In genomic region chr5:177447611-177448243, GRCh38 we compare ENCODE assay signal across 8 cellular contexts. TPM values are rescaled to one million over a fixed set of nuclear protein-coding genes. Genes with fewer than 3 reads are reported as not detected.
DNase-seq lines count a peak whose midpoint lies in the region; ATAC-seq, FAIRE-seq and TF ChIP-seq lines count a peak whose summit lies in the region.

No MANE protein-coding gene starts in this region.

- POLR2A ChIA-PET in GM12878 (lab: Charles Lee) = interaction anchor here (0.5 to 13.6 kb wide), 11 partner anchors 11 to 83 kb away, joined by 3 to 358 read pairs (median 7); partner anchors contain the start of genes F12 and GRK6

- no peaks in the 10 kb centered on the region for H3K36me3 Mint-ChIP-seq in activated naive CD4-positive, alpha-beta T cell treated with anti-CD3 and anti-CD28 coated beads for 36 hours (ENCODE audit: low read depth)
- peaks cover 60% of the 10 kb centered on the region for H3K36me3 Mint-ChIP-seq in stimulated activated effector memory CD8-positive, alpha-beta T cell treated with anti-CD3 and anti-CD28 coated beads, Interleukin-12 subunit alpha, Interleukin-12 subunit beta, amount 100 ng/mL, for 72 hours

- no peaks in the 10 kb centered on the region for H3K9me3 ChIP-seq in GM12878 (replicated peaks; ENCODE audit: control insufficient read depth, insufficient read depth, low read length)

- CTCF ChIA-PET in activated naive CD4-positive, alpha-beta T cell treated with anti-CD3 and anti-CD28 coated beads for 36 hours (lab: Charles Lee) = interaction anchor here (1.4 to 8.6 kb wide), 7 partner anchors 7 to 138 kb away, joined by 4 to 131 read pairs (median 37); no protein-coding TSS in a partner anchor
- CTCF ChIA-PET in GM12878 (lab: Yijun Ruan, JAX) = interaction anchor here (1.0 to 16.4 kb wide), 11 partner anchors 10 to 129 kb away, joined by 3 to 391 read pairs (median 8); partner anchors contain the start of genes GRK6 and PFN3

- H3K4me3 ChIP-seq in GM12878 = peak overlapping the region; percentile 67

- ATAC-seq in GM12878 = peak; percentile 13
- no peak for ATAC-seq in stimulated activated effector memory CD8-positive, alpha-beta T cell treated with anti-CD3 and anti-CD28 coated beads, Interleukin-12 subunit alpha, Interleukin-12 subunit beta, amount 100 ng/mL, for 72 hours

- no peak for TF ChIP-seq POLR2A in GM12878 (IDR thresholded peaks at IDR 0.05; ENCODE audit: low read depth, low read length)

- TF ChIP-seq EP300 in GM12878 (IDR thresholded peaks at IDR 0.05; ENCODE audit: borderline replicate concordance in 1 of 2, control insufficient read depth in 1 of 2, low read depth in 2 of 2, low read length in 2 of 2) = no peak

- H3K9ac ChIP-seq in GM12878 (ENCODE audit: control insufficient read depth, insufficient read depth, low read length) = peak overlapping the region; percentile 51

- H3K79me2 ChIP-seq in GM12878 (ENCODE audit: control insufficient read depth, insufficient read depth, low read length) = peaks cover 14% of the 10 kb centered on the region

- H3K4me1 ChIP-seq in GM12878 (ENCODE audit: control insufficient read depth, insufficient read depth, low read length) = peaks cover 32% of the 10 kb centered on the region

- H3K27me3 Mint-ChIP-seq in activated naive CD4-positive, alpha-beta T cell treated with anti-CD3 and anti-CD28 coated beads for 36 hours (ENCODE audit: low read depth) = no peaks in the 10 kb centered on the region

- RAD21 ChIA-PET in GM12878 (lab: Charles Lee; ENCODE audit: unreplicated experiment) = interaction anchor here (1.0 to 13.5 kb wide), 14 partner anchors 8 to 146 kb away, joined by 3 to 291 read pairs (median 6); partner anchors contain the start of genes GRK6 and PDLIM7

- in situ Hi-C loops in GM12878 (cut with MboI) = loop anchor here (5.0 kb wide), 1 partner anchor 130 kb away; no protein-coding TSS in a partner anchor

- H2AFZ ChIP-seq in GM12878 (ENCODE audit: control insufficient read depth, low read depth, low read length) = no peak overlapping the region; the same call in 1 of the 2 replicates

- peak overlapping the region; percentile 56 for H3K4me3 Mint-ChIP-seq in activated naive CD4-positive, alpha-beta T cell treated with anti-CD3 and anti-CD28 coated beads for 36 hours
- H3K4me3 Mint-ChIP-seq in stimulated activated effector memory CD8-positive, alpha-beta T cell treated with anti-CD3 and anti-CD28 coated beads, Interleukin-12 subunit alpha, Interleukin-12 subunit beta, amount 100 ng/mL, for 72 hours = peak overlapping the region; percentile 61

- no peak for FAIRE-seq in GM12878 (lab: Jason Lieb, UNC)

- H3K36me3 ChIP-seq in GM12878 (ENCODE audit: control insufficient read depth in 2 of 2, insufficient read depth in 2 of 2, low read length in 1 of 2) = no peaks in the 10 kb centered on the region; a peak in 3 of 4 replicates

- peak overlapping the region; percentile 94 for H3K4me2 ChIP-seq in GM12878 (ENCODE audit: control insufficient read depth, insufficient read depth)

- no peaks in the 10 kb centered on the region for H3K9me3 Mint-ChIP-seq in activated naive CD4-positive, alpha-beta T cell treated with anti-CD3 and anti-CD28 coated beads for 36 hours
- no peaks in the 10 kb centered on the region for H3K9me3 Mint-ChIP-seq in stimulated activated effector memory CD8-positive, alpha-beta T cell treated with anti-CD3 and anti-CD28 coated beads, Interleukin-12 subunit alpha, Interleukin-12 subunit beta, amount 100 ng/mL, for 72 hours

- no peak for TF ChIP-seq CTCF in GM12878 (IDR thresholded peaks at IDR 0.05 in 2 of 3, conservative IDR thresholded peaks at IDR 0.05 in 1 of 3; ENCODE audit: control insufficient read depth in 2 of 3, extremely low read depth in 1 of 3, insufficient read depth in 1 of 3, low read depth in 3 of 3, low read length in 3 of 3)

- SMC1A ChIA-PET in GM12878 (lab: Charles Lee; ENCODE audit: uncharacterized antibody, unreplicated experiment) = interaction anchor here (0.9 to 7.2 kb wide), 15 partner anchors 18 to 139 kb away, joined by 3 to 105 read pairs (median 4); partner anchors contain the start of genes F12, PDLIM7 and PFN3

- H4K20me1 ChIP-seq in GM12878 (ENCODE audit: control insufficient read depth, insufficient read depth) = no peaks in the 10 kb centered on the region

- peak overlapping the region; percentile 42 for H3K27ac Mint-ChIP-seq in activated naive CD4-positive, alpha-beta T cell treated with anti-CD3 and anti-CD28 coated beads for 36 hours
- peak overlapping the region; percentile 81 for H3K27ac Mint-ChIP-seq in stimulated activated effector memory CD8-positive, alpha-beta T cell treated with anti-CD3 and anti-CD28 coated beads, Interleukin-12 subunit alpha, Interleukin-12 subunit beta, amount 100 ng/mL, for 72 hours

- intact Hi-C loops in activated naive CD4-positive, alpha-beta T cell treated with anti-CD3 and anti-CD28 coated beads for 36 hours (cut with micrococcal nuclease) = no loop called here
- intact Hi-C loops in GM12878 (cut with micrococcal nuclease; ENCODE audit: unreplicated experiment) = loop anchor here (2.0 kb wide), 1 partner anchor 17 kb away; no protein-coding TSS in a partner anchor

- no peak for TF ChIP-seq RAD21 in GM12878 (IDR thresholded peaks at IDR 0.05; ENCODE audit: insufficient read depth, low read depth, low read length)

- no peak for DNase-seq in activated naive CD4-positive, alpha-beta T cell treated with anti-CD3 and anti-CD28 coated beads for 36 hours
- no peak for DNase-seq in activated naive CD4-positive, alpha-beta T cell treated with Interleukin-2 at 50 U/mL for 16 hours
- DNase-seq in NCI-H446 treated with DMSO at 0.1 percent for 48 hours (lab: John Stamatoyannopoulos, UW) (peak; percentile 15), GM12878 (ENCODE audit: low read depth, low spot score) (no peak), iPS-NIHi7 (ENCODE audit: extremely low spot score) (peak; percentile 70), NCI-H82 treated with DMSO at 0.1 percent for 48 hours (lab: John Stamatoyannopoulos, UW; ENCODE audit: unreplicated experiment) (no peak), NCI-H2171 (lab: John Stamatoyannopoulos, UW) (no peak)
- DNase-seq in stimulated activated effector memory CD8-positive, alpha-beta T cell treated with anti-CD3 and anti-CD28 coated beads, Interleukin-12 subunit alpha, Interleukin-12 subunit beta, amount 100 ng/mL, for 72 hours (ENCODE audit: low spot score in 2 of 2) = no peak

- WGBS in GM12878 (ENCODE audit: insufficient coverage, insufficient replicate concordance, low lambda C conversion rate, missing lambda C conversion rate) = 13% methylated on average over 20 of the region's 23 CpGs

- H3K27ac ChIP-seq in GM12878 (ENCODE audit: control insufficient read depth, insufficient read depth) = peak overlapping the region; percentile 58

- no peaks in the 10 kb centered on the region for H3K27me3 ChIP-seq in GM12878 (replicated peaks in 1 of 2; ENCODE audit: control insufficient read depth in 2 of 2, insufficient read depth in 2 of 2, low read length in 1 of 2)

- peaks cover 46% of the 10 kb centered on the region for H3K4me1 Mint-ChIP-seq in activated naive CD4-positive, alpha-beta T cell treated with anti-CD3 and anti-CD28 coated beads for 36 hours (ENCODE audit: low read depth)
- peaks cover 47% of the 10 kb centered on the region for H3K4me1 Mint-ChIP-seq in stimulated activated effector memory CD8-positive, alpha-beta T cell treated with anti-CD3 and anti-CD28 coated beads, Interleukin-12 subunit alpha, Interleukin-12 subunit beta, amount 100 ng/mL, for 72 hours

- no TSS peak for BruUV-seq in GM12878 (replicated peaks; lab: Mats Ljungman, UMichigan)

RNA-seq across cellular contexts. Expression of gene PRR7, which starts 1.1 kb away (rescaled TPM):
- 1 to 10 TPM; 7.4 to 8.2 TPM for total RNA-seq in activated naive CD4-positive, alpha-beta T cell treated with anti-CD3 and anti-CD28 coated beads for 36 hours
- total RNA-seq in GM12878 (2013; cell fraction: nucleolus; rRNA removed) = 20.9 and 22.0 TPM in 2 replicates
- total RNA-seq in GM12878 (2014; rRNA removed) (12.0 and 15.3 TPM in 2 replicates), GM12878 (2014; rRNA removed; fragmentation: Illumina TruSeq; extraction: Trizol) (0.40 and 0.60 TPM in 2 replicates), GM12878 (2021) (15.7 and 15.9 TPM in 2 replicates)
- 0.67 TPM for polyA plus RNA-seq in GM12878 (2011; ENCODE audit: low read depth)
- polyA plus RNA-seq in GM12878 (2011; rRNA removed) (0.89 and 3.9 TPM in 2 replicates), GM12878 (2014; fragmentation: Illumina TruSeq; extraction: Trizol) (0.09 TPM in 1 of 2 replicates, not detected in the other), GM12878 (2014; fragmentation: Nextera tagmentation; extraction: Ambion mirVana) (not detected), GM12878 (2014; rRNA removed) (18.8 and 21.0 TPM in 2 replicates), GM12878 (2016; fragmentation: Nextera tagmentation; extraction: Ambion mirVana) (1 to 10 TPM; 4.6 TPM)
- 13.3 and 32.6 TPM in 2 replicates for polyA plus RNA-seq in GM12878 (2011; cell fraction: cytosol; rRNA removed)
- polyA plus RNA-seq in GM12878 (2011; cell fraction: nucleus; rRNA removed) = 26.2 and 34.2 TPM in 2 replicates
- polyA plus RNA-seq in GM12878 (2012) = 5.0 and 10.6 TPM in 2 replicates
- polyA minus RNA-seq in GM12878 (2011; rRNA and poly(A)+ RNA removed) = 0.44 and 2.4 TPM in 2 replicates
- 5.6 and 7.6 TPM in 2 replicates for polyA minus RNA-seq in GM12878 (2011; cell fraction: cytosol; rRNA and poly(A)+ RNA removed)
- polyA minus RNA-seq in GM12878 (2011; cell fraction: nucleus; rRNA and poly(A)+ RNA removed) = 6.2 and 11.8 TPM in 2 replicates

RNA-seq across cellular contexts. Expression of gene GRK6, which starts 21.3 kb away (rescaled TPM):
- total RNA-seq in activated naive CD4-positive, alpha-beta T cell treated with anti-CD3 and anti-CD28 coated beads for 36 hours = 100 to 1,000 TPM; 117 to 133 TPM
- total RNA-seq in GM12878 (2013; cell fraction: nucleolus; rRNA removed) = 126 and 167 TPM in 2 replicates
- total RNA-seq in GM12878 (2014; rRNA removed) (82.3 and 90.7 TPM in 2 replicates), GM12878 (2014; rRNA removed; fragmentation: Illumina TruSeq; extraction: Trizol) (43.6 and 46.7 TPM in 2 replicates), GM12878 (2021) (118 and 124 TPM in 2 replicates)
- 16.1 TPM for polyA plus RNA-seq in GM12878 (2011; ENCODE audit: low read depth)
- polyA plus RNA-seq in GM12878 (2011; rRNA removed) (28.1 and 38.1 TPM in 2 replicates), GM12878 (2014; fragmentation: Illumina TruSeq; extraction: Trizol) (8.6 and 31.1 TPM in 2 replicates), GM12878 (2014; fragmentation: Nextera tagmentation; extraction: Ambion mirVana) (1 to 10 TPM in 1 of 2 experiments, under 1 TPM in 1; 0.79 to 2.6 TPM), GM12878 (2014; rRNA removed) (78.2 and 85.5 TPM in 2 replicates), GM12878 (2016; fragmentation: Nextera tagmentation; extraction: Ambion mirVana) (10 to 100 TPM; 13.5 to 45.1 TPM)
- 63.7 and 70.0 TPM in 2 replicates for polyA plus RNA-seq in GM12878 (2011; cell fraction: cytosol; rRNA removed)
- polyA plus RNA-seq in GM12878 (2011; cell fraction: nucleus; rRNA removed) = 103 and 138 TPM in 2 replicates
- 45.5 and 47.2 TPM in 2 replicates for polyA plus RNA-seq in GM12878 (2012)
- polyA minus RNA-seq in GM12878 (2011; rRNA and poly(A)+ RNA removed) = 43.4 and 59.9 TPM in 2 replicates
- polyA minus RNA-seq in GM12878 (2011; cell fraction: cytosol; rRNA and poly(A)+ RNA removed) = 25.1 and 27.3 TPM in 2 replicates
- 71.0 and 116 TPM in 2 replicates for polyA minus RNA-seq in GM12878 (2011; cell fraction: nucleus; rRNA and poly(A)+ RNA removed)

RNA-seq across cellular contexts. Expression of gene DBN1, which starts 25.7 kb away (rescaled TPM):
- 10 to 100 TPM; 20.8 to 22.4 TPM for total RNA-seq in activated naive CD4-positive, alpha-beta T cell treated with anti-CD3 and anti-CD28 coated beads for 36 hours
- 33.1 and 35.4 TPM in 2 replicates for total RNA-seq in GM12878 (2013; cell fraction: nucleolus; rRNA removed)
- 36.0 and 42.0 TPM in 2 replicates for total RNA-seq in GM12878 (2014; rRNA removed)
- total RNA-seq in GM12878 (2014; rRNA removed; fragmentation: Illumina TruSeq; extraction: Trizol) = 16.8 and 19.2 TPM in 2 replicates
- 75.4 and 81.0 TPM in 2 replicates for total RNA-seq in GM12878 (2021)
- 8.1 TPM for polyA plus RNA-seq in GM12878 (2011; ENCODE audit: low read depth)
- polyA plus RNA-seq in GM12878 (2011; rRNA removed) = 10.0 and 14.1 TPM in 2 replicates
- 12.3 and 18.9 TPM in 2 replicates for polyA plus RNA-seq in GM12878 (2011; cell fraction: cytosol; rRNA removed)
- polyA plus RNA-seq in GM12878 (2011; cell fraction: nucleus; rRNA removed) = 53.4 and 220 TPM in 2 replicates
- 13.9 and 24.5 TPM in 2 replicates for polyA plus RNA-seq in GM12878 (2012)
- polyA plus RNA-seq in GM12878 (2014; fragmentation: Illumina TruSeq; extraction: Trizol) = 3.2 and 15.9 TPM in 2 replicates
- under 1 TPM; 0.18 to 0.62 TPM for polyA plus RNA-seq in GM12878 (2014; fragmentation: Nextera tagmentation; extraction: Ambion mirVana)
- polyA plus RNA-seq in GM12878 (2014; rRNA removed) = 49.0 and 58.5 TPM in 2 replicates
- 10 to 100 TPM; 36.5 to 38.0 TPM for polyA plus RNA-seq in GM12878 (2016; fragmentation: Nextera tagmentation; extraction: Ambion mirVana)
- polyA minus RNA-seq in GM12878 (2011; rRNA and poly(A)+ RNA removed) = 12.5 and 16.2 TPM in 2 replicates
- 13.1 and 13.9 TPM in 2 replicates for polyA minus RNA-seq in GM12878 (2011; cell fraction: cytosol; rRNA and poly(A)+ RNA removed)
- 11.1 and 35.8 TPM in 2 replicates for polyA minus RNA-seq in GM12878 (2011; cell fraction: nucleus; rRNA and poly(A)+ RNA removed)

RNA-seq across cellular contexts. Expression of gene F12, which starts 38.4 kb away (rescaled TPM):
- 1 to 10 TPM; 3.2 to 5.4 TPM for total RNA-seq in activated naive CD4-positive, alpha-beta T cell treated with anti-CD3 and anti-CD28 coated beads for 36 hours
- total RNA-seq in GM12878 (2013; cell fraction: nucleolus; rRNA removed) = 4.6 and 6.3 TPM in 2 replicates
- 6.9 and 7.1 TPM in 2 replicates for total RNA-seq in GM12878 (2014; rRNA removed)
- total RNA-seq in GM12878 (2014; rRNA removed; fragmentation: Illumina TruSeq; extraction: Trizol) = 0.49 and 0.74 TPM in 2 replicates
- 5.8 and 7.1 TPM in 2 replicates for total RNA-seq in GM12878 (2021)
- polyA plus RNA-seq in GM12878 (2011; ENCODE audit: low read depth) = 2.0 TPM
- polyA plus RNA-seq in GM12878 (2011; rRNA removed) = 2.3 and 5.2 TPM in 2 replicates
- polyA plus RNA-seq in GM12878 (2011; cell fraction: cytosol; rRNA removed) = 6.7 and 11.9 TPM in 2 replicates
- 14.0 and 14.8 TPM in 2 replicates for polyA plus RNA-seq in GM12878 (2011; cell fraction: nucleus; rRNA removed)
- 3.0 and 4.4 TPM in 2 replicates for polyA plus RNA-seq in GM12878 (2012)
- 0.25 and 0.82 TPM in 2 replicates for polyA plus RNA-seq in GM12878 (2014; fragmentation: Illumina TruSeq; extraction: Trizol)
- polyA plus RNA-seq in GM12878 (2014; fragmentation: Nextera tagmentation; extraction: Ambion mirVana) = under 1 TPM; 0.50 to 0.82 TPM
- polyA plus RNA-seq in GM12878 (2014; rRNA removed) = 5.9 and 9.9 TPM in 2 replicates
- polyA plus RNA-seq in GM12878 (2016; fragmentation: Nextera tagmentation; extraction: Ambion mirVana) = 10 to 100 TPM in 1 of 2 experiments, 1 to 10 TPM in 1; 9.7 to 11.3 TPM
- polyA minus RNA-seq in GM12878 (2011; rRNA and poly(A)+ RNA removed) = 1.8 and 3.0 TPM in 2 replicates
- polyA minus RNA-seq in GM12878 (2011; cell fraction: cytosol; rRNA and poly(A)+ RNA removed) = 2.9 and 7.5 TPM in 2 replicates
- polyA minus RNA-seq in GM12878 (2011; cell fraction: nucleus; rRNA and poly(A)+ RNA removed) = 2.9 and 3.5 TPM in 2 replicates

RNA-seq across cellular contexts. Expression of gene PFN3, which starts 47.3 kb away (rescaled TPM):
- total RNA-seq in activated naive CD4-positive, alpha-beta T cell treated with anti-CD3 and anti-CD28 coated beads for 36 hours = not detected
- 2.1 TPM in 1 of 2 replicates, not detected in the other for total RNA-seq in GM12878 (2013; cell fraction: nucleolus; rRNA removed)
- total RNA-seq in GM12878 (2014; rRNA removed) (not detected in 2 replicates), GM12878 (2014; rRNA removed; fragmentation: Illumina TruSeq; extraction: Trizol) (not detected in 2 replicates), GM12878 (2021) (not detected in 2 replicates)
- not detected for polyA plus RNA-seq in GM12878 (2011; ENCODE audit: low read depth)
- polyA plus RNA-seq in GM12878 (2011; rRNA removed) (not detected in 2 replicates), GM12878 (2014; fragmentation: Illumina TruSeq; extraction: Trizol) (not detected in 2 replicates), GM12878 (2014; fragmentation: Nextera tagmentation; extraction: Ambion mirVana) (not detected), GM12878 (2014; rRNA removed) (not detected in 2 replicates), GM12878 (2016; fragmentation: Nextera tagmentation; extraction: Ambion mirVana) (not detected)
- polyA plus RNA-seq in GM12878 (2011; cell fraction: cytosol; rRNA removed) = not detected in 2 replicates
- not detected in 2 replicates for polyA plus RNA-seq in GM12878 (2011; cell fraction: nucleus; rRNA removed)
- polyA plus RNA-seq in GM12878 (2012) = not detected in 2 replicates
- not detected in 2 replicates for polyA minus RNA-seq in GM12878 (2011; rRNA and poly(A)+ RNA removed)
- not detected in 2 replicates for polyA minus RNA-seq in GM12878 (2011; cell fraction: cytosol; rRNA and poly(A)+ RNA removed)
- not detected in 2 replicates for polyA minus RNA-seq in GM12878 (2011; cell fraction: nucleus; rRNA and poly(A)+ RNA removed)

Comparison
In these comparisons a context has a peak if more than half of its experiments do, and no peak if none do; other contexts are left out.
1. DNase-seq: peak in NCI-H446 treated with DMSO at 0.1 percent for 48 hours (single experiment) and iPS-NIHi7 (single experiment); none in activated naive CD4-positive, alpha-beta T cell treated with anti-CD3 and anti-CD28 coated beads for 36 hours (single experiment), activated naive CD4-positive, alpha-beta T cell treated with Interleukin-2 at 50 U/mL for 16 hours (single experiment), GM12878 (single experiment), stimulated activated effector memory CD8-positive, alpha-beta T cell treated with anti-CD3 and anti-CD28 coated beads, Interleukin-12 subunit alpha, Interleukin-12 subunit beta, amount 100 ng/mL, for 72 hours (0 of 2), NCI-H82 treated with DMSO at 0.1 percent for 48 hours (single experiment) and NCI-H2171 (single experiment).